7 cellular contexts compared by ENCODE assay signal in genomic region chr10:87861034-87861433, GRCh38. TPM values are rescaled to one million over a fixed set of nuclear protein-coding genes. Genes with fewer than 3 reads are reported as not detected.
DNase-seq lines count a peak whose midpoint lies in the region; ATAC-seq and TF ChIP-seq lines count a peak whose summit lies in the region.

No MANE protein-coding gene starts in this region.

- H3K9ac ChIP-seq in SU-DHL-6 (ENCODE audit: low read length): peak overlapping the region; percentile 92

- H3K9me3 ChIP-seq in SU-DHL-6 (ENCODE audit: insufficient read depth, low read length): no peaks in the 10 kb centered on the region

- ATAC-seq in stimulated activated naive B cell treated with anti-CD40 and anti-IgM and Interleukin-4, amounts not matched to agents 10 μg/mL and 1 μg/mL and 100 μg/mL, for 72 hours (replicated peaks): no peak
- no peak for ATAC-seq in HG03565 (IDR thresholded peaks at IDR 0.05; ENCODE audit: unreplicated experiment)

- peak overlapping the region; percentile 94 for H3K27ac ChIP-seq in SU-DHL-6 (ENCODE audit: low read depth, low read length)

- DNase-seq in HT-29 (ENCODE audit: low spot score) (peak; percentile 35), fibroblast of villous mesenchyme (ENCODE audit: low read depth) (no peak), NCI-H345 treated with DMSO at 0.1 percent for 48 hours (lab: John Stamatoyannopoulos, UW; ENCODE audit: unreplicated experiment) (no peak), NCI-H1048 (lab: John Stamatoyannopoulos, UW) (no peak)
- DNase-seq in stimulated activated naive B cell treated with anti-CD40 and anti-IgM and Interleukin-4, amounts not matched to agents 10 μg/mL and 1 μg/mL and 100 μg/mL, for 72 hours: no peak

- peaks cover 32% of the 10 kb centered on the region for H3K79me2 ChIP-seq in SU-DHL-6 (ENCODE audit: insufficient read depth, low read length)

- no peaks in the 10 kb centered on the region for H3K9me3 Mint-ChIP-seq in stimulated activated naive B cell treated with anti-CD40 and anti-IgM and Interleukin-4, amounts not matched to agents 10 μg/mL and 1 μg/mL and 100 μg/mL, for 72 hours

- H3K27me3 Mint-ChIP-seq in stimulated activated naive B cell treated with anti-CD40 and anti-IgM and Interleukin-4, amounts not matched to agents 10 μg/mL and 1 μg/mL and 100 μg/mL, for 72 hours: no peaks in the 10 kb centered on the region

- H2AFZ ChIP-seq in SU-DHL-6 (ENCODE audit: low read depth, low read length, severe bottlenecking): peak overlapping the region; percentile 2

- H3K27ac Mint-ChIP-seq in stimulated activated naive B cell treated with anti-CD40 and anti-IgM and Interleukin-4, amounts not matched to agents 10 μg/mL and 1 μg/mL and 100 μg/mL, for 72 hours: peak overlapping the region; percentile 97

- H3K4me1 Mint-ChIP-seq in stimulated activated naive B cell treated with anti-CD40 and anti-IgM and Interleukin-4, amounts not matched to agents 10 μg/mL and 1 μg/mL and 100 μg/mL, for 72 hours: peaks cover 22 to 31% of the 10 kb centered on the region in 2 donors

- H3K9me2 ChIP-seq in SU-DHL-6 (replicated peaks; ENCODE audit: insufficient read depth, low read length): no peaks in the 10 kb centered on the region

- H3K4me2 ChIP-seq in SU-DHL-6 (ENCODE audit: low read depth, low read length, poor library complexity, severe bottlenecking): peak overlapping the region; percentile 83

- peaks cover 16 to 18% of the 10 kb centered on the region in 2 donors for H3K36me3 Mint-ChIP-seq in stimulated activated naive B cell treated with anti-CD40 and anti-IgM and Interleukin-4, amounts not matched to agents 10 μg/mL and 1 μg/mL and 100 μg/mL, for 72 hours

- H4K20me1 ChIP-seq in SU-DHL-6 (ENCODE audit: low read depth, low read length): peaks cover 10% of the 10 kb centered on the region; the same call in 1 of the 2 replicates

- H3K4me3 Mint-ChIP-seq in stimulated activated naive B cell treated with anti-CD40 and anti-IgM and Interleukin-4, amounts not matched to agents 10 μg/mL and 1 μg/mL and 100 μg/mL, for 72 hours: peak overlapping the region; percentile 90 to 99

- H3K27me3 ChIP-seq in SU-DHL-6 (ENCODE audit: low read length): no peaks in the 10 kb centered on the region

- H3K36me3 ChIP-seq in SU-DHL-6 (ENCODE audit: low read length): peaks cover 16% of the 10 kb centered on the region

- peak overlapping the region; percentile 89 for H3K4me3 ChIP-seq in SU-DHL-6 (ENCODE audit: insufficient read depth, low read length, poor library complexity, severe bottlenecking)
- peak overlapping the region; percentile 93 for H3K4me3 ChIP-seq in fibroblast of villous mesenchyme (ENCODE audit: low read depth, low read length)

- peaks cover 31% of the 10 kb centered on the region for H3F3A ChIP-seq in SU-DHL-6 (ENCODE audit: insufficient read depth)

- no peak for TF ChIP-seq CTCF in SU-DHL-6 (IDR thresholded peaks at IDR 0.05; ENCODE audit: insufficient read depth, low read length, poor library complexity, severe bottlenecking)
- TF ChIP-seq CTCF in fibroblast of villous mesenchyme (IDR thresholded peaks at IDR 0.05; ENCODE audit: insufficient read depth, low read depth, low read length): no peak

RNA-seq across cellular contexts. Expression of gene KLLN, which starts 2.3 kb away (rescaled TPM):
- 0.28 and 0.42 TPM in 2 replicates for total RNA-seq in HT-29 (2014; rRNA removed; shearing (Covaris generic))
- total RNA-seq in fibroblast of villous mesenchyme: 0.86 and 0.97 TPM in 2 replicates

RNA-seq across cellular contexts. Expression of gene PTEN, which starts 2.4 kb away (rescaled TPM):
- total RNA-seq in HT-29 (2014; rRNA removed; shearing (Covaris generic)): 38.0 and 49.9 TPM in 2 replicates
- 265 and 276 TPM in 2 replicates for total RNA-seq in fibroblast of villous mesenchyme

RNA-seq across cellular contexts. Expression of gene ATAD1, which starts 43.0 kb away (rescaled TPM):
- 12.7 and 18.0 TPM in 2 replicates for total RNA-seq in HT-29 (2014; rRNA removed; shearing (Covaris generic))
- total RNA-seq in fibroblast of villous mesenchyme: 30.6 and 51.8 TPM in 2 replicates
